In genomic region chr6:134035823-134036296, GRCh38 we compare ENCODE assay signal across 1 cellular context.
TF ChIP-seq lines count a peak whose summit lies in the region.

No MANE protein-coding gene starts in this region.

TF ChIP-seq in HepG2, 621 proteins besides CTCF, POLR2A, EP300 and RAD21 (continued from another document):
- TF ChIP-seq ATF7-NPFF (CRISPR knock-in tag; IDR thresholded peaks at IDR 0.05; ENCODE audit: low read depth) (no peak), ZNF205 (CRISPR knock-in tag; IDR thresholded peaks at IDR 0.05) (peak; percentile 90), TFDP2 (CRISPR knock-in tag; IDR thresholded peaks at IDR 0.05) (no peak), TAF15 (IDR thresholded peaks at IDR 0.05; ENCODE audit: low read depth, low read length, poor library complexity, severe bottlenecking) (no peak), WIZ (CRISPR knock-in tag; IDR thresholded peaks at IDR 0.05) (no peak), TEF (CRISPR knock-in tag; IDR thresholded peaks at IDR 0.05) (no peak), ZNF577 (CRISPR knock-in tag; IDR thresholded peaks at IDR 0.05; ENCODE audit: borderline replicate concordance, low read depth) (no peak), SRSF9 (IDR thresholded peaks at IDR 0.05; ENCODE audit: borderline replicate concordance, insufficient read depth, low read depth, low read length, poor library complexity, severe bottlenecking) (no peak), FIP1L1 (IDR thresholded peaks at IDR 0.05; ENCODE audit: borderline replicate concordance, insufficient read depth, low read depth, low read length) (no peak), TBP (CRISPR knock-in tag; IDR thresholded peaks at IDR 0.05) (no peak), LCORL (IDR thresholded peaks at IDR 0.05) (peak; percentile 92), LCORL (CRISPR knock-in tag; IDR thresholded peaks at IDR 0.05) (no peak), ZBTB14 (CRISPR knock-in tag; IDR thresholded peaks at IDR 0.05) (no peak), ZNF143 (CRISPR knock-in tag; IDR thresholded peaks at IDR 0.05) (no peak), ZNF530 (CRISPR knock-in tag; IDR thresholded peaks at IDR 0.05; ENCODE audit: low read depth) (no peak), REPIN1 (CRISPR knock-in tag; IDR thresholded peaks at IDR 0.05; ENCODE audit: borderline replicate concordance, low read depth) (no peak), ZBTB38 (CRISPR knock-in tag; IDR thresholded peaks at IDR 0.05) (no peak), MXI1 (IDR thresholded peaks at IDR 0.05; ENCODE audit: borderline replicate concordance, low read depth, low read length) (no peak), HIC2 (CRISPR knock-in tag; IDR thresholded peaks at IDR 0.05; ENCODE audit: low read depth) (no peak)
